ENCODE assay signal across 8 cellular contexts in genomic region chr9:94867842-94868312, GRCh38.
A peak's percentile ranks its signal among the peaks of the same experiment; 100 is the strongest.
DNase-seq lines count a peak whose midpoint lies in the region; ATAC-seq and TF ChIP-seq lines count a peak whose summit lies in the region.

No MANE protein-coding gene starts in this region.

- H3K4me3 ChIP-seq in HFF-Myc (replicated peaks; ENCODE audit: low read depth, low read length) (no peak overlapping the region), right cardiac atrium (ENCODE audit: low read length) (no peak overlapping the region), stomach smooth muscle (ENCODE audit: low read length in 2 of 2) (peak overlapping the region; percentile 33 to 62), lower leg skin (ENCODE audit: low read depth, poor library complexity, severe bottlenecking) (no peak overlapping the region)

- H3K36me3 ChIP-seq in stomach smooth muscle (ENCODE audit: control insufficient read depth in 2 of 2, insufficient read depth in 2 of 2, low read length in 2 of 2) = no peaks in the 10 kb centered on the region

- intact Hi-C loops in right cardiac atrium (cut with DNase I) (no loop called here), lower leg skin (cut with DNase I; ENCODE audit: low total_unique reads) (loop anchor here (10.0 kb wide), 1 partner anchor 63 kb away; no protein-coding TSS in a partner anchor)

- H3K9ac ChIP-seq in stomach smooth muscle (ENCODE audit: low read length in 2 of 2) = peak overlapping the region; percentile 69 to 84

- no peaks in the 10 kb centered on the region for H3K9me3 ChIP-seq in right cardiac atrium (ENCODE audit: control insufficient read depth, low read length)
- H3K9me3 ChIP-seq in stomach smooth muscle (ENCODE audit: control insufficient read depth in 2 of 2, low read length in 2 of 2) = no peaks in the 10 kb centered on the region

- no peak for TF ChIP-seq CTCF in HFF-Myc (IDR thresholded peaks at IDR 0.05; ENCODE audit: low read depth, low read length, missing control alignments)
- TF ChIP-seq CTCF in lower leg skin (IDR thresholded peaks at IDR 0.05) = no peak

- WGBS in right cardiac atrium = 26% methylated on average over 4 of the region's 4 CpGs
- WGBS in lower leg skin, 2 donors = 23 to 24% methylated on average over 4 of the region's 4 CpGs

- DNase-seq in HFF-Myc (ENCODE audit: extremely low read depth, low read depth) = peak; percentile 91
- DNase-seq in amniotic epithelial cell (ENCODE audit: low read depth) = peak; percentile 97
- no peak for DNase-seq in right cardiac atrium
- DNase-seq in lower leg skin (ENCODE audit: low spot score in 2 of 2) = no peak
- no peak for DNase-seq in nucleus accumbens (lab: John Stamatoyannopoulos, UW)

- TF ChIP-seq POLR2A in lower leg skin (IDR thresholded peaks at IDR 0.05) = no peak

- H3K4me1 ChIP-seq in right cardiac atrium (ENCODE audit: control insufficient read depth, insufficient read depth, low read length) (peaks cover 9% of the 10 kb centered on the region), stomach smooth muscle (ENCODE audit: control insufficient read depth, insufficient read depth, low read length) (peaks cover 36% of the 10 kb centered on the region)

- ATAC-seq in right cardiac atrium = no peak
- ATAC-seq in HG02970 (IDR thresholded peaks at IDR 0.05; ENCODE audit: low FRiP score, unreplicated experiment) = no peak
- no peak for ATAC-seq in GM18867 (IDR thresholded peaks at IDR 0.05; ENCODE audit: unreplicated experiment)

- peak overlapping the region; percentile 91 for H3K27ac ChIP-seq in right cardiac atrium (ENCODE audit: low read length)
- H3K27ac ChIP-seq in stomach smooth muscle (ENCODE audit: low read length) = peak overlapping the region; percentile 90

- no peaks in the 10 kb centered on the region for H3K27me3 ChIP-seq in right cardiac atrium (ENCODE audit: control insufficient read depth, insufficient read depth)
- no peaks in the 10 kb centered on the region for H3K27me3 ChIP-seq in stomach smooth muscle (ENCODE audit: control insufficient read depth in 1 of 2, insufficient read depth in 2 of 2, low read length in 2 of 2)

Comparison
In these comparisons a context has a peak if more than half of its experiments do, and no peak if none do; other contexts are left out.
1. DNase-seq: peak in HFF-Myc (single experiment) and amniotic epithelial cell (single experiment); none in right cardiac atrium (0 of 3), lower leg skin (0 of 2) and nucleus accumbens (0 of 56).
2. H3K4me3 ChIP-seq: peak in stomach smooth muscle (2 of 2); none in HFF-Myc (single experiment), right cardiac atrium (single experiment) and lower leg skin (single experiment).